Comparison of ENCODE assay signal across 18 cellular contexts in genomic region chr6:113434641-113435040, GRCh38.
DNase-seq lines count a peak whose midpoint lies in the region; ATAC-seq, FAIRE-seq and TF ChIP-seq lines count a peak whose summit lies in the region.
"Had no signal": no experiment of that assay in that cellular context is flagged by ENCODE, and none has a peak within 500 bp of the region (broad histone marks: within the 10 kb centered on the region; RNA-seq: fewer than 3 reads in every experiment).

No MANE protein-coding gene starts in this region.

- H3K4me2 ChIP-seq in A549, result no peak overlapping the region
- peak overlapping the region; percentile 61; the same call in 1 of the 2 replicates for H3K4me2 ChIP-seq in PC-9
- no peak overlapping the region for H3K4me2 ChIP-seq in GM23338

- FAIRE-seq in A549 (lab: Jason Lieb, UNC), result no peak
- FAIRE-seq: G401.6, GM12892, H1 had no signal

- no peaks in the 10 kb centered on the region for H3K9me2 ChIP-seq in PC-9 (ENCODE audit: insufficient read depth)
- H3K9me2 ChIP-seq in GM23338 (ENCODE audit: insufficient read depth), result peaks cover 12% of the 10 kb centered on the region

- H3F3A ChIP-seq in PC-9 (ENCODE audit: insufficient read depth, low read depth) (peaks cover 34% of the 10 kb centered on the region), GM23338 (replicated peaks; ENCODE audit: low read depth) (no peaks in the 10 kb centered on the region)

- no peaks in the 10 kb centered on the region for H3K9me3 Mint-ChIP-seq in GM23338

- H3K4me1 ChIP-seq in A549, result peaks cover 30% of the 10 kb centered on the region
- peaks cover 48% of the 10 kb centered on the region for H3K4me1 ChIP-seq in PC-9 (replicated peaks; ENCODE audit: insufficient read depth)
- peaks cover 25 to 29% of the 10 kb centered on the region in 2 experiments for H3K4me1 ChIP-seq in neutrophil (ENCODE audit: control insufficient read depth in 1 of 2, insufficient read depth in 1 of 2, low read depth in 1 of 2, low read length in 1 of 2)
- no peaks in the 10 kb centered on the region for H3K4me1 ChIP-seq in GM23338 (ENCODE audit: insufficient read depth)

- H3K27ac ChIP-seq in A549, result peak overlapping the region; percentile 60 to 74; a peak in 5 of 6 replicates
- H3K27ac ChIP-seq in PC-9, result peak overlapping the region; percentile 87
- H3K27ac ChIP-seq in neutrophil, result peak overlapping the region; percentile 74
- H3K27ac ChIP-seq in GM23338 (ENCODE audit: low read depth), result no peak overlapping the region

- POLR2A ChIA-PET in A549 (lab: Yijun Ruan, JAX) (no interaction called here), PC-9 (lab: Charles Lee; ENCODE audit: unreplicated experiment) (no interaction called here)

- no peak overlapping the region for H3K4me3 Mint-ChIP-seq in GM23338
- H3K4me3 Mint-ChIP-seq: CD4-positive, alpha-beta memory T cell had no signal

- no TSS peak for BruUV-seq in PC-9 (replicated peaks; lab: Mats Ljungman, UMichigan)

- CTCF ChIA-PET in A549 (lab: Yijun Ruan, JAX), result no interaction called here
- CTCF ChIA-PET in PC-9 (lab: Charles Lee), result no interaction called here

- 86% methylated on average over 3 of the region's 3 CpGs for WGBS in A549 (ENCODE audit: missing lambda C conversion rate)

- H3K27me3 Mint-ChIP-seq in GM23338 (ENCODE audit: insufficient read depth, low read depth, poor library complexity), result peaks cover under 1% of the 10 kb centered on the region
- H3K27me3 Mint-ChIP-seq: CD4-positive, alpha-beta memory T cell had no signal

- no peak for ATAC-seq in A549
- no peak for ATAC-seq in HG02642 (IDR thresholded peaks at IDR 0.05; ENCODE audit: poor library complexity, unreplicated experiment)
- ATAC-seq in GM23338, result no peak

- no peak overlapping the region for H2AFZ ChIP-seq in PC-9
- no peak overlapping the region for H2AFZ ChIP-seq in GM23338

- TF ChIP-seq RAD21 in A549 (conservative IDR thresholded peaks at IDR 0.05 in 1 of 2, IDR thresholded peaks at IDR 0.05 in 1 of 2), result no peak

- H3K9me3 ChIP-seq in A549 (no peaks in the 10 kb centered on the region), PC-9 (ENCODE audit: insufficient read depth, low read depth) (peaks cover 8% of the 10 kb centered on the region; the same call in 1 of the 2 replicates), neutrophil (no peaks in the 10 kb centered on the region)
- H3K9me3 ChIP-seq: Caco-2 had no signal

- H3K4me1 Mint-ChIP-seq in GM23338, result peaks cover under 1% of the 10 kb centered on the region; the same call in 2 of the 3 replicates
- H3K4me1 Mint-ChIP-seq: CD4-positive, alpha-beta memory T cell had no signal

- H3K36me3 ChIP-seq in PC-9 (ENCODE audit: low read depth) (no peaks in the 10 kb centered on the region; the same call in 1 of the 2 replicates), neutrophil (no peaks in the 10 kb centered on the region), GM23338 (ENCODE audit: insufficient read depth) (no peaks in the 10 kb centered on the region)

- intact Hi-C loops in PC-9 (cut with micrococcal nuclease; ENCODE audit: unreplicated experiment), result loop anchor here (5.0 kb wide), 1 partner anchor 198 kb away; no protein-coding TSS in a partner anchor

- no peaks in the 10 kb centered on the region for H4K20me1 ChIP-seq in PC-9 (ENCODE audit: insufficient read depth)
- H4K20me1 ChIP-seq in GM23338 (replicated peaks; ENCODE audit: insufficient read depth), result no peaks in the 10 kb centered on the region

- H3K27me3 ChIP-seq in PC-9 (ENCODE audit: insufficient read depth, low read depth), result no peaks in the 10 kb centered on the region
- no peaks in the 10 kb centered on the region for H3K27me3 ChIP-seq in neutrophil
- no peaks in the 10 kb centered on the region for H3K27me3 ChIP-seq in GM23338 (ENCODE audit: insufficient read depth)

- no peak for TF ChIP-seq CTCF in A549 (IDR thresholded peaks at IDR 0.05)
- TF ChIP-seq CTCF in PC-9 (conservative IDR thresholded peaks at IDR 0.05), result no peak
- TF ChIP-seq CTCF in neutrophil (IDR thresholded peaks at IDR 0.05), result no peak
- TF ChIP-seq CTCF in GM23338 (conservative IDR thresholded peaks at IDR 0.05; ENCODE audit: low read depth in 2 of 2), result no peak

- TF ChIP-seq EP300 in A549 (IDR thresholded peaks at IDR 0.05), result no peak

- TF ChIP-seq POLR2A in A549 (IDR thresholded peaks at IDR 0.05; ENCODE audit: low read length), result no peak

- DNase-seq in A549 (ENCODE audit: low read depth in 1 of 2, low spot score in 1 of 2), result no peak
- DNase-seq in PC-9, result no peak
- peak; percentile 79 to 92 for DNase-seq in dermis microvascular lymphatic vessel endothelial cell (ENCODE audit: low read depth in 2 of 2)
- no peak for DNase-seq in COLO668 (lab: John Stamatoyannopoulos, UW; ENCODE audit: unreplicated experiment)
- DNase-seq in GM23338 (ENCODE audit: low spot score), result no peak
- DNase-seq: 8988T; C1 segment of cervical spinal cord; Caco-2; CD4-positive, alpha-beta memory T cell; DMS153; DND-41; H7; HCEC 1CT had no signal

- H3K27ac Mint-ChIP-seq in GM23338, result no peak overlapping the region
- H3K27ac Mint-ChIP-seq: CD4-positive, alpha-beta memory T cell had no signal

- H3K36me3 Mint-ChIP-seq in GM23338 (ENCODE audit: low read depth), result no peaks in the 10 kb centered on the region
- H3K36me3 Mint-ChIP-seq: CD4-positive, alpha-beta memory T cell had no signal

- no peaks in the 10 kb centered on the region for H3K79me2 ChIP-seq in PC-9 (ENCODE audit: low read depth)
- H3K79me2 ChIP-seq in GM23338 (replicated peaks; ENCODE audit: insufficient read depth), result no peaks in the 10 kb centered on the region

- H3K4me3 ChIP-seq in A549 (no peak overlapping the region), PC-9 (no peak overlapping the region), neutrophil (ENCODE audit: low read depth in 1 of 2, low read length in 1 of 2) (no peak overlapping the region), GM23338 (no peak overlapping the region)

TF ChIP-seq in A549, 52 proteins besides CTCF, POLR2A, EP300 and RAD21:
- TF ChIP-seq HDAC2 (IDR thresholded peaks at IDR 0.05) (no peak), NFE2L2 (conservative IDR thresholded peaks at IDR 0.05; ENCODE audit: low read length) (no peak), TP53 (CRISPR knock-in tag; IDR thresholded peaks at IDR 0.05) (no peak), ESRRA (IDR thresholded peaks at IDR 0.05; ENCODE audit: borderline replicate concordance, low read length) (no peak)

TF ChIP-seq in GM23338, 12 proteins besides CTCF, POLR2A, EP300 and RAD21 (continues in another document):
- TF ChIP-seq EZH2 (IDR thresholded peaks at IDR 0.05; ENCODE audit: low read depth, unreplicated experiment) (no peak), NANOG (IDR thresholded peaks at IDR 0.05; ENCODE audit: borderline replicate concordance) (no peak), ZNF331 (CRISPR knock-in tag; IDR thresholded peaks at IDR 0.05; ENCODE audit: low read depth) (no peak), JUNB (IDR thresholded peaks at IDR 0.05; ENCODE audit: unreplicated experiment) (no peak), STAT1 (IDR thresholded peaks at IDR 0.05; ENCODE audit: unreplicated experiment) (no peak)

Comparison
In these comparisons a context has a peak if more than half of its experiments do, and no peak if none do; other contexts are left out.
1. DNase-seq: peak in dermis microvascular lymphatic vessel endothelial cell (2 of 2); none in A549 (0 of 2), PC-9 (0 of 2), COLO668 (single experiment) and GM23338 (single experiment).